Comparison of ENCODE assay signal across 16 cellular contexts in genomic region chr1:65440915-65441314, GRCh38. TPM values are rescaled to one million over a fixed set of nuclear protein-coding genes. Genes with fewer than 3 reads are reported as not detected.
DNase-seq lines count a peak whose midpoint lies in the region; TF ChIP-seq lines count a peak whose summit lies in the region.
"Had no signal": no experiment of that assay in that cellular context is flagged by ENCODE, and none has a peak within 500 bp of the region (broad histone marks: within the 10 kb centered on the region; RNA-seq: fewer than 3 reads in every experiment).

No MANE protein-coding gene starts in this region.

- DNase-seq in Ammon's horn (ENCODE audit: low spot score) (peak; percentile 38), HCEC 1CT (peak; percentile 21), choroid plexus epithelial cell (ENCODE audit: low read depth) (peak; percentile 13), osteoblast (ENCODE audit: insufficient read length, low spot score, missing footprints) (peak; percentile 72), T-helper 2 cell (no peak), HPDE6-E6E7 (ENCODE audit: extremely low spot score) (no peak), DMS153 treated with DMSO at 0.1 percent for 48 hours (lab: John Stamatoyannopoulos, UW; ENCODE audit: unreplicated experiment) (no peak)
- DNase-seq: BE2C; Calu3; CD4-positive, alpha-beta memory T cell; DMS79; NCI-H187 treated with DMSO at 0.1 percent for 48 hours; NCI-H2171; NCI-H446; NCI-H69; SHP77 treated with DMSO at 0.1 percent for 48 hours had no signal

- no peaks in the 10 kb centered on the region for H3K27me3 ChIP-seq in osteoblast (ENCODE audit: insufficient read depth, low read length)
- H3K27me3 ChIP-seq: BE2C had no signal

- H3K36me3 ChIP-seq in osteoblast (ENCODE audit: insufficient read depth, low read length): no peaks in the 10 kb centered on the region
- H3K36me3 ChIP-seq: BE2C had no signal

- H3K27ac ChIP-seq in osteoblast (ENCODE audit: low read depth, low read length): no peak overlapping the region

- H3K4me3 ChIP-seq in choroid plexus epithelial cell (ENCODE audit: low read depth, low read length): no peak overlapping the region
- H3K4me3 ChIP-seq in osteoblast (ENCODE audit: insufficient read depth, low read length): no peak overlapping the region

- H3K4me1 ChIP-seq in osteoblast (ENCODE audit: insufficient read depth, low read length): peaks cover 15% of the 10 kb centered on the region
- H3K4me1 ChIP-seq: BE2C had no signal

- TF ChIP-seq CTCF in choroid plexus epithelial cell (conservative IDR thresholded peaks at IDR 0.05; ENCODE audit: low read depth, low read length): no peak
- no peak for TF ChIP-seq CTCF in osteoblast (IDR thresholded peaks at IDR 0.05; ENCODE audit: extremely low read depth, low read depth, low read length)

- H3K9me3 ChIP-seq in osteoblast (ENCODE audit: low read depth, low read length): no peaks in the 10 kb centered on the region
- H3K9me3 ChIP-seq: BE2C had no signal

- no peaks in the 10 kb centered on the region for H3K79me2 ChIP-seq in osteoblast (ENCODE audit: insufficient read depth, low read length)

- H2AFZ ChIP-seq in osteoblast (ENCODE audit: low read length): no peak overlapping the region

- H4K20me1 ChIP-seq in osteoblast (ENCODE audit: insufficient read depth, low read length): no peaks in the 10 kb centered on the region

- peak overlapping the region; percentile 14 for H3K4me2 ChIP-seq in osteoblast (ENCODE audit: insufficient read depth, low read length)

RNA-seq across cellular contexts. Expression of gene LEPR, which starts 20.4 kb away (rescaled TPM):
- total RNA-seq in osteoblast: 169 and 235 TPM in 2 replicates

RNA-seq across cellular contexts. Expression of gene LEPROT, which starts 20.4 kb away (rescaled TPM):
- 87.9 and 111 TPM in 2 replicates for total RNA-seq in osteoblast

Comparison
In these comparisons a context has a peak if more than half of its experiments do, and no peak if none do; other contexts are left out.
1. DNase-seq: peak in Ammon's horn (single experiment), HCEC 1CT (single experiment), choroid plexus epithelial cell (single experiment) and osteoblast (single experiment); none in T-helper 2 cell (0 of 5), HPDE6-E6E7 (single experiment) and DMS153 treated with DMSO at 0.1 percent for 48 hours (single experiment).